In the genomic region with DNA sequence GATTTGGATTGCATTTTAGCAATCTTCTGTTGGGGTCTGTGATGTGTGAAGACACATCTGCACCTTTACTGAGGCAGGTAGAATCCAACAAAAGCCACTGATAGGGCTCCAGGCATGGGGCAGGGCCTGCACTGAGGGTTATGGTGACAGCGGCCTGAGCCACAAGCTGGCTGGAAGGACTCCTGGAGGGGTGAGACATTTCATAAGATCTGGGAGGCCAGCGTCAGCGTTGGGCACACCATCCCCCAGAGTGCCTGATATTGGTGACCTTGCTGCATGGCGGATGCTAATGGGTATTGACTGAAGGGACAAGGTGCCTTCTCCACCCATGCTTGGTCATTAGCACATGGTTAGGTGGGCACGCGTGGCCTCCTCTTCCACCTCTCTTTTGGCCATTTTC, we compare ENCODE assay signal across 22 cellular contexts.
"Had no signal": no experiment of that assay in that cellular context is flagged by ENCODE, and none has a peak within 500 bp of the region (broad histone marks: within the 10 kb centered on the region; RNA-seq: fewer than 3 reads in every experiment).

No MANE protein-coding gene starts in this region.

- H3K36me3 ChIP-seq: tibial nerve had no signal

- H3K36me3 Mint-ChIP-seq: activated naive CD8-positive, alpha-beta T cell treated with anti-CD3 and anti-CD28 coated beads for 36 hours; WTC11 had no signal

- H3K9me3 Mint-ChIP-seq: activated naive CD8-positive, alpha-beta T cell treated with anti-CD3 and anti-CD28 coated beads for 36 hours; activated T-cell treated with anti-CD3 and anti-CD28 coated beads, Interleukin-2, amount 50 U/mL, for 4 hours; activated T-helper 2 cell treated with anti-CD3 and anti-CD28 coated beads, Interferon-gamma antibody, Interleukin-2, Interleukin-4, amounts not matched to agents 10 μg/mL and 5 μg/mL and 100 μg/mL, durations not matched to agents 14 hours and 24 hours and 36 hours; neural crest cell; WTC11 had no signal

- H3K9me3 ChIP-seq: mucosa of descending colon, tibial nerve had no signal

- H3K4me3 Mint-ChIP-seq: activated naive CD8-positive, alpha-beta T cell treated with anti-CD3 and anti-CD28 coated beads for 36 hours; activated T-cell treated with anti-CD3 and anti-CD28 coated beads, Interleukin-2, amount 50 U/mL, for 4 hours; neural crest cell; WTC11 had no signal

- H3K27me3 ChIP-seq: foreskin keratinocyte, tibial nerve had no signal

- H3K27ac Mint-ChIP-seq: activated naive CD8-positive, alpha-beta T cell treated with anti-CD3 and anti-CD28 coated beads for 36 hours; activated T-helper 2 cell treated with anti-CD3 and anti-CD28 coated beads, Interferon-gamma antibody, Interleukin-2, Interleukin-4, amounts not matched to agents 10 μg/mL and 5 μg/mL and 100 μg/mL, durations not matched to agents 14 hours and 24 hours and 36 hours; WTC11 had no signal

- ATAC-seq: activated T-cell treated with anti-CD3 and anti-CD28 coated beads, Interleukin-2, amount 50 U/mL, for 4 hours; foreskin keratinocyte; mucosa of descending colon; WTC11 had no signal

- H3K4me1 ChIP-seq: foreskin keratinocyte, tibial nerve had no signal

- H3K27ac ChIP-seq: foreskin keratinocyte had no signal

- DNase-seq: activated CD4-positive, alpha-beta T cell treated with anti-CD3 and anti-CD28 coated beads, Interleukin-2, amount 50 U/mL, for 4 hours; activated CD8-positive, alpha-beta memory T cell treated with anti-CD3 and anti-CD28 coated beads for 24 hours; activated CD8-positive, alpha-beta memory T cell treated with anti-CD3 and anti-CD28 coated beads, Interleukin-2, amount 50 U/mL, for 4 hours; activated naive CD4-positive, alpha-beta T cell treated with Interleukin-2 at 50 U/mL for 16 hours; activated naive CD8-positive, alpha-beta T cell treated with anti-CD3 and anti-CD28 coated beads for 36 hours; activated T-cell treated with anti-CD3 and anti-CD28 coated beads, Interleukin-2, amount 50 U/mL, for 4 hours; cerebellar nuclear complex; cortex of kidney; effector CD4-positive, alpha-beta T cell; erythroblast; foreskin keratinocyte; mesenchymal stem cell; mucosa of descending colon; retina; stimulated activated CD4-positive, alpha-beta T cell treated with anti-CD3 and anti-CD28 coated beads, Interleukin-4, amount 100 ng/mL, for 24 hours; stimulated activated naive CD4-positive, alpha-beta T cell treated with Interleukin-2 at 50 U/mL for 16 hours; T-helper 1 cell; T-helper 9 cell had no signal

- H3K27me3 Mint-ChIP-seq: activated naive CD8-positive, alpha-beta T cell treated with anti-CD3 and anti-CD28 coated beads for 36 hours had no signal

- H3K4me3 ChIP-seq: mucosa of descending colon, tibial nerve had no signal

- H3K4me1 Mint-ChIP-seq: activated naive CD8-positive, alpha-beta T cell treated with anti-CD3 and anti-CD28 coated beads for 36 hours had no signal
